29 cellular contexts compared by ENCODE assay signal in genomic region chr11:13111813-13112130, GRCh38.
DNase-seq lines count a peak whose midpoint lies in the region; ATAC-seq and TF ChIP-seq lines count a peak whose summit lies in the region.
"Had no signal": no experiment of that assay in that cellular context is flagged by ENCODE, and none has a peak within 500 bp of the region (broad histone marks: within the 10 kb centered on the region; RNA-seq: fewer than 3 reads in every experiment).

No MANE protein-coding gene starts in this region.

- H3K9ac ChIP-seq in HUES48 (ENCODE audit: low read depth, low read length) (no peak overlapping the region), mesenchymal stem cell (ENCODE audit: low read length) (no peak overlapping the region)
- H3K9ac ChIP-seq: SK-N-SH had no signal

- ATAC-seq in GM19455 (IDR thresholded peaks at IDR 0.05; ENCODE audit: unreplicated experiment) (peak; percentile 46), GM21528 (IDR thresholded peaks at IDR 0.05; ENCODE audit: low FRiP score, unreplicated experiment) (no peak), mucosa of descending colon (no peak)
- ATAC-seq: activated CD4-positive, alpha-beta T cell treated with anti-CD3 and anti-CD28 coated beads for 36 hours; CD8-positive, alpha-beta T cell; HepG2; left colon; T-helper 17 cell had no signal

- H2BK120ac ChIP-seq in mesenchymal stem cell (ENCODE audit: low read depth, low read length) = no peak overlapping the region

- no peaks in the 10 kb centered on the region for H3K36me3 ChIP-seq in HUES48 (ENCODE audit: control insufficient read depth, insufficient read depth, low read length)
- H3K36me3 ChIP-seq in mesenchymal stem cell (ENCODE audit: control insufficient read depth in 1 of 2, insufficient read depth in 2 of 2, low read depth in 1 of 2, low read length in 2 of 2) = no peaks in the 10 kb centered on the region
- H3K36me3 ChIP-seq in mucosa of descending colon (ENCODE audit: low read depth) = no peaks in the 10 kb centered on the region
- H3K36me3 ChIP-seq: transverse colon had no signal

- H3K79me1 ChIP-seq in mesenchymal stem cell (replicated peaks; ENCODE audit: low read length, poor library complexity, severe bottlenecking) = no peaks in the 10 kb centered on the region

- H3K27me3 Mint-ChIP-seq in progenitor cell of endocrine pancreas = no peaks in the 10 kb centered on the region

- no peak overlapping the region for H3K4me3 Mint-ChIP-seq in progenitor cell of endocrine pancreas (ENCODE audit: low read depth)
- H3K4me3 Mint-ChIP-seq: activated CD4-positive, alpha-beta T cell treated with anti-CD3 and anti-CD28 coated beads for 36 hours; activated T-cell treated with anti-CD3 and anti-CD28 coated beads, Interleukin-2, amount 50 U/mL, for 24 hours; B cell; CD8-positive, alpha-beta T cell; central memory CD8-positive, alpha-beta T cell; dendritic cell treated with granulocyte-macrophage colony-stimulating factor and Interleukin-4, amounts not matched to agents 40 ng/mL and 50 ng/mL, for 4 days; immature natural killer cell; naive B cell; T-helper 17 cell had no signal

- H3K14ac ChIP-seq in mesenchymal stem cell (ENCODE audit: low read length in 2 of 2) = no peak overlapping the region

- H3K27ac Mint-ChIP-seq in progenitor cell of endocrine pancreas = no peak overlapping the region
- H3K27ac Mint-ChIP-seq: activated CD4-positive, alpha-beta T cell treated with anti-CD3 and anti-CD28 coated beads for 36 hours; activated T-cell treated with anti-CD3 and anti-CD28 coated beads, Interleukin-2, amount 50 U/mL, for 24 hours; B cell; CD8-positive, alpha-beta T cell; dendritic cell treated with granulocyte-macrophage colony-stimulating factor and Interleukin-4, amounts not matched to agents 40 ng/mL and 50 ng/mL, for 4 days; immature natural killer cell; naive B cell; T-helper 17 cell had no signal

- DNase-seq in GM12865 (ENCODE audit: low read depth) = peak; percentile 68
- no peak for DNase-seq in mesenchymal stem cell
- no peak for DNase-seq in progenitor cell of endocrine pancreas (ENCODE audit: low spot score, unreplicated experiment)
- no peak for DNase-seq in T1000 (lab: John Stamatoyannopoulos, UW)
- no peak for DNase-seq in mucosa of descending colon
- DNase-seq: activated CD4-positive, alpha-beta T cell treated with anti-CD3 and anti-CD28 coated beads for 36 hours; activated naive CD4-positive, alpha-beta T cell; activated T-cell treated with anti-CD3 and anti-CD28 coated beads, Interleukin-2, amount 50 U/mL, for 24 hours; CD8-positive, alpha-beta T cell; hypothalamus; immature natural killer cell; Karpas-422; left colon; naive B cell; NCI-H1436; NCI-H2107; NCI-H82; small intestine; stimulated activated CD4-positive, alpha-beta T cell treated with anti-CD3 and anti-CD28 coated beads, Interleukin-1b, Interleukin-23, amount 100 ng/mL, for 48 hours; T-helper 17 cell; transverse colon had no signal

- H3K36me3 Mint-ChIP-seq in progenitor cell of endocrine pancreas (ENCODE audit: insufficient read depth) = no peaks in the 10 kb centered on the region
- H3K36me3 Mint-ChIP-seq: CD8-positive, alpha-beta T cell; immature natural killer cell; naive B cell had no signal

- H2BK12ac ChIP-seq in mesenchymal stem cell (ENCODE audit: low read length in 2 of 2) = no peak overlapping the region

- H3K4me2 ChIP-seq in mesenchymal stem cell (ENCODE audit: low read length, poor library complexity, severe bottlenecking) = no peak overlapping the region
- H3K4me2 ChIP-seq: SK-N-SH had no signal

- intact Hi-C loops in mucosa of descending colon (cut with DNase I, micrococcal nuclease) = no loop called here

- H4K8ac ChIP-seq in mesenchymal stem cell (ENCODE audit: low read length) = no peak overlapping the region

- H3K23ac ChIP-seq in mesenchymal stem cell (ENCODE audit: low read length in 2 of 2) = no peak overlapping the region

- H3K27ac ChIP-seq in HUES48 (ENCODE audit: low read depth, low read length) (peak overlapping the region; percentile 76), mesenchymal stem cell (ENCODE audit: low read length, poor library complexity, severe bottlenecking) (no peak overlapping the region)
- H3K27ac ChIP-seq: transverse colon had no signal

- WGBS in mesenchymal stem cell = 80% methylated on average over 6 of the region's 6 CpGs

- no peak overlapping the region for H2BK5ac ChIP-seq in mesenchymal stem cell (ENCODE audit: low read depth, low read length, poor library complexity, severe bottlenecking)

- no peak overlapping the region for H2AFZ ChIP-seq in mesenchymal stem cell (ENCODE audit: low read depth, low read length)

- H3K9me3 Mint-ChIP-seq in progenitor cell of endocrine pancreas (ENCODE audit: low read depth) = no peaks in the 10 kb centered on the region
- H3K9me3 Mint-ChIP-seq: CD8-positive, alpha-beta T cell; central memory CD8-positive, alpha-beta T cell; dendritic cell treated with granulocyte-macrophage colony-stimulating factor and Interleukin-4, amounts not matched to agents 40 ng/mL and 50 ng/mL, for 4 days; immature natural killer cell had no signal

- no peak overlapping the region for H2BK15ac ChIP-seq in mesenchymal stem cell (ENCODE audit: low read depth, poor library complexity, severe bottlenecking)

- H3K27me3 ChIP-seq in HUES48 (ENCODE audit: control insufficient read depth, insufficient read depth, low read length) (no peaks in the 10 kb centered on the region), mesenchymal stem cell (ENCODE audit: control insufficient read depth in 1 of 2, insufficient read depth in 1 of 2, low read length in 2 of 2) (peaks cover 0 to 20% of the 10 kb centered on the region in 2 experiments)
- H3K27me3 ChIP-seq: transverse colon had no signal

- peak overlapping the region; percentile 85 for H2AK5ac ChIP-seq in mesenchymal stem cell (ENCODE audit: low read length, severe bottlenecking)

- H3K4ac ChIP-seq in mesenchymal stem cell (ENCODE audit: low read depth in 1 of 2, low read length in 2 of 2) = no peak overlapping the region

- no peaks in the 10 kb centered on the region for H3K9me3 ChIP-seq in HUES48 (ENCODE audit: control insufficient read depth, insufficient read depth, low read length)
- peaks cover 11% of the 10 kb centered on the region for H3K9me3 ChIP-seq in mesenchymal stem cell (ENCODE audit: control insufficient read depth, low read length)
- H3K9me3 ChIP-seq in mucosa of descending colon = no peaks in the 10 kb centered on the region
- H3K9me3 ChIP-seq: SK-N-SH, transverse colon had no signal

- H3K4me1 Mint-ChIP-seq in progenitor cell of endocrine pancreas (ENCODE audit: low read depth) = peaks cover 25% of the 10 kb centered on the region
- H3K4me1 Mint-ChIP-seq: activated CD4-positive, alpha-beta T cell treated with anti-CD3 and anti-CD28 coated beads for 36 hours; B cell; central memory CD8-positive, alpha-beta T cell; immature natural killer cell; naive B cell; T-helper 17 cell had no signal

- TF ChIP-seq CTCF in GM12865 (IDR thresholded peaks at IDR 0.05; ENCODE audit: insufficient read depth, low read depth, low read length, missing control alignments) (no peak), progenitor cell of endocrine pancreas (IDR thresholded peaks at IDR 0.05; ENCODE audit: unreplicated experiment) (no peak), mucosa of descending colon (IDR thresholded peaks at IDR 0.05) (no peak)

- H3K4me3 ChIP-seq in GM12865 (ENCODE audit: low read depth, low read length) (no peak overlapping the region), HUES48 (ENCODE audit: low read depth, low read length) (no peak overlapping the region), mesenchymal stem cell (ENCODE audit: insufficient read depth in 1 of 2, low read depth in 1 of 2, low read length in 2 of 2) (no peak overlapping the region), mucosa of descending colon (no peak overlapping the region)
- H3K4me3 ChIP-seq: transverse colon had no signal

- H3K4me1 ChIP-seq in HUES48 (ENCODE audit: control insufficient read depth, insufficient read depth, low read length) (peaks cover 19% of the 10 kb centered on the region), mesenchymal stem cell (ENCODE audit: control insufficient read depth, insufficient read depth, low read depth, low read length) (peaks cover 22% of the 10 kb centered on the region), mucosa of descending colon (ENCODE audit: low read depth) (no peaks in the 10 kb centered on the region)
- H3K4me1 ChIP-seq: transverse colon had no signal

- H3K18ac ChIP-seq in mesenchymal stem cell (ENCODE audit: low read depth in 1 of 2, low read length in 2 of 2) = no peak overlapping the region

- H4K91ac ChIP-seq in mesenchymal stem cell (ENCODE audit: low read length) = no peak overlapping the region
